Comparison of ENCODE assay signal across 9 cellular contexts in genomic region chr10:80145406-80146308, GRCh38. TPM values are rescaled to one million over a fixed set of nuclear protein-coding genes. Genes with fewer than 3 reads are reported as not detected.
DNase-seq lines count a peak whose midpoint lies in the region; ATAC-seq and TF ChIP-seq lines count a peak whose summit lies in the region.
"Not testable (repeated sequence)": the region's sequence is repeated elsewhere in the genome, so short reads cannot be mapped to it uniquely, and the experiment has no call there.
"Had no signal": no experiment of that assay in that cellular context is flagged by ENCODE, and none has a peak within 500 bp of the region (broad histone marks: within the 10 kb centered on the region; RNA-seq: fewer than 3 reads in every experiment).

No MANE protein-coding gene starts in this region.

- H3K27me3 ChIP-seq in CD4-positive, alpha-beta memory T cell (ENCODE audit: insufficient read depth, low read length); PC-9 (ENCODE audit: insufficient read depth, low read depth); gastroesophageal sphincter; testis: not testable (repeated sequence)

- H3K9me3 Mint-ChIP-seq in CD4-positive, alpha-beta memory T cell = peaks cover 0 to 18% (median 3%) of the 10 kb centered on the region in 8 donors
- not testable (repeated sequence) for H3K9me3 Mint-ChIP-seq in activated T-cell treated with anti-CD3 and anti-CD28 coated beads, Interleukin-2, amount 50 U/mL, for 72 hours; naive B cell

- H3F3A ChIP-seq in PC-9 (ENCODE audit: insufficient read depth, low read depth) = peaks cover 55% of the 10 kb centered on the region

- POLR2A ChIA-PET in CD4-positive, alpha-beta memory T cell (lab: Charles Lee; ENCODE audit: partially characterized antibody) = interaction anchor here (1.5 to 5.9 kb wide), 5 partner anchors 30 to 76 kb away, joined by 6 to 43 read pairs (median 34); partner anchors contain the start of gene ANXA11
- POLR2A ChIA-PET in PC-9 (lab: Charles Lee; ENCODE audit: unreplicated experiment) = interaction anchor here (0.6 to 0.7 kb wide), 2 partner anchors 55 to 58 kb away, joined by 5 read pairs; no protein-coding TSS in a partner anchor

- H3K4me3 Mint-ChIP-seq in CD4-positive, alpha-beta memory T cell = peak overlapping the region in 2 of 8 donors; percentile 37 to 90
- H3K4me3 Mint-ChIP-seq in activated T-cell treated with anti-CD3 and anti-CD28 coated beads, Interleukin-2, amount 50 U/mL, for 72 hours = not testable (repeated sequence)
- H3K4me3 Mint-ChIP-seq in naive B cell = peak overlapping the region in 3 of 8 donors; percentile 1 to 16 (median 15)

- peaks cover 16 to 24% (median 20%) of the 10 kb centered on the region in 4 donors for H3K4me1 Mint-ChIP-seq in CD4-positive, alpha-beta memory T cell
- peaks cover 15% of the 10 kb centered on the region for H3K4me1 Mint-ChIP-seq in activated T-cell treated with anti-CD3 and anti-CD28 coated beads, Interleukin-2, amount 50 U/mL, for 72 hours (ENCODE audit: low read depth)
- H3K4me1 Mint-ChIP-seq in naive B cell = peaks cover 17 to 31% (median 19%) of the 10 kb centered on the region in 3 donors

- not testable (repeated sequence) for H4K20me1 ChIP-seq in PC-9 (ENCODE audit: insufficient read depth)

- peaks cover 18 to 25% of the 10 kb centered on the region in 2 donors for H3K36me3 Mint-ChIP-seq in CD4-positive, alpha-beta memory T cell
- H3K36me3 Mint-ChIP-seq in activated T-cell treated with anti-CD3 and anti-CD28 coated beads, Interleukin-2, amount 50 U/mL, for 72 hours (ENCODE audit: insufficient read depth in 2 of 2) = peaks cover 11 to 12% of the 10 kb centered on the region in 2 donors
- peaks cover 15 to 16% of the 10 kb centered on the region in 2 donors for H3K36me3 Mint-ChIP-seq in naive B cell

- intact Hi-C loops in CD4-positive, alpha-beta memory T cell (cut with micrococcal nuclease); PC-9 (cut with micrococcal nuclease; ENCODE audit: unreplicated experiment); testis (cut with DNase I; ENCODE audit: low total_unique reads): not testable (repeated sequence)

- 62 to 63% methylated on average over 7 to 10 of the region's 11 CpGs for WGBS in gastroesophageal sphincter (ENCODE audit: low coverage in 1 of 2), 2 donors
- 53 to 60% methylated on average over 11 of the region's 11 CpGs for WGBS in testis, 2 donors

- H3K4me1 ChIP-seq in CD4-positive, alpha-beta memory T cell (ENCODE audit: insufficient read depth, low read length) = peaks cover 17% of the 10 kb centered on the region
- H3K4me1 ChIP-seq in PC-9 (replicated peaks; ENCODE audit: insufficient read depth) (peaks cover 23% of the 10 kb centered on the region), gastroesophageal sphincter (peaks cover 5 to 32% (median 16%) of the 10 kb centered on the region in 3 donors), testis (peaks cover 14% of the 10 kb centered on the region)

- H3K27me3 Mint-ChIP-seq in CD4-positive, alpha-beta memory T cell; activated T-cell treated with anti-CD3 and anti-CD28 coated beads, Interleukin-2, amount 50 U/mL, for 72 hours (ENCODE audit: low read depth): not testable (repeated sequence)
- H3K27me3 Mint-ChIP-seq in naive B cell = peaks cover 4 to 15% (median 14%) of the 10 kb centered on the region in 3 donors

- H3K79me2 ChIP-seq in PC-9 (ENCODE audit: low read depth) = not testable (repeated sequence)

- not testable (repeated sequence) for H3K27ac ChIP-seq in CD4-positive, alpha-beta memory T cell (ENCODE audit: low read depth, low read length)
- H3K27ac ChIP-seq in PC-9 (peak overlapping the region; percentile 25; the same call in 1 of the 2 replicates), gastroesophageal sphincter (peak overlapping the region in 3 of 4 donors; percentile 26 to 60 (median 51)), testis (peak overlapping the region; percentile 7 to 57)

- H3K27ac Mint-ChIP-seq in CD4-positive, alpha-beta memory T cell = peak overlapping the region; percentile 0 to 94 (median 41)
- peak overlapping the region; percentile 29 for H3K27ac Mint-ChIP-seq in activated T-cell treated with anti-CD3 and anti-CD28 coated beads, Interleukin-2, amount 50 U/mL, for 72 hours
- peak overlapping the region in 5 of 6 donors; percentile 39 to 75 (median 53) for H3K27ac Mint-ChIP-seq in naive B cell

- not testable (repeated sequence) for TF ChIP-seq EP300 in gastroesophageal sphincter (IDR thresholded peaks at IDR 0.05)

- H3K4me3 ChIP-seq in CD4-positive, alpha-beta memory T cell (ENCODE audit: low read length in 2 of 2); PC-9; choroid plexus epithelial cell (ENCODE audit: low read depth, low read length); gastroesophageal sphincter; testis: not testable (repeated sequence)

- not testable (repeated sequence) for TF ChIP-seq POLR2A in gastroesophageal sphincter (IDR thresholded peaks at IDR 0.05); testis (IDR thresholded peaks at IDR 0.05)

- BruUV-seq in PC-9 (replicated peaks; lab: Mats Ljungman, UMichigan) = not testable (repeated sequence)

- ATAC-seq in activated T-cell treated with anti-CD3 and anti-CD28 coated beads, Interleukin-2, amount 50 U/mL, for 72 hours (replicated peaks in 1 of 2); naive B cell (ENCODE audit: low read depth in 2 of 2): not testable (repeated sequence)
- peak; percentile 41 for ATAC-seq in gastroesophageal sphincter

- not testable (repeated sequence) for H2AFZ ChIP-seq in PC-9

- peak overlapping the region; percentile 93; the same call in 1 of the 2 replicates for H3K4me2 ChIP-seq in PC-9

- H3K36me3 ChIP-seq in CD4-positive, alpha-beta memory T cell (ENCODE audit: insufficient read depth, low read length); testis (ENCODE audit: low read depth, missing control alignments): not testable (repeated sequence)
- H3K36me3 ChIP-seq in PC-9 (ENCODE audit: low read depth) = peaks cover 20% of the 10 kb centered on the region
- peaks cover 0 to 29% of the 10 kb centered on the region in 2 donors for H3K36me3 ChIP-seq in gastroesophageal sphincter

- not testable (repeated sequence) for H3K9me3 ChIP-seq in CD4-positive, alpha-beta memory T cell (ENCODE audit: control insufficient read depth in 1 of 2, low read length in 2 of 2); PC-9 (ENCODE audit: insufficient read depth, low read depth); testis
- peaks cover 0 to 23% (median 0%) of the 10 kb centered on the region in 3 donors for H3K9me3 ChIP-seq in gastroesophageal sphincter

- not testable (repeated sequence) for H3K9me2 ChIP-seq in PC-9 (ENCODE audit: insufficient read depth)

- not testable (repeated sequence) for TF ChIP-seq CTCF in PC-9 (conservative IDR thresholded peaks at IDR 0.05); choroid plexus epithelial cell (conservative IDR thresholded peaks at IDR 0.05; ENCODE audit: low read depth, low read length); gastroesophageal sphincter (IDR thresholded peaks at IDR 0.05); testis (IDR thresholded peaks at IDR 0.05)

- DNase-seq in CD4-positive, alpha-beta memory T cell; activated T-cell treated with anti-CD3 and anti-CD28 coated beads, Interleukin-2, amount 50 U/mL, for 72 hours; naive B cell: not testable (repeated sequence)
- DNase-seq in HT1080 (ENCODE audit: low read depth) = peak; percentile 84
- peak in 1 of 2 experiments; percentile 31 for DNase-seq in PC-9
- peak; percentile 76 for DNase-seq in choroid plexus epithelial cell (ENCODE audit: low read depth)
- DNase-seq in testis = peak; percentile 75

- CTCF ChIA-PET in CD4-positive, alpha-beta memory T cell (lab: Charles Lee; ENCODE audit: partially characterized antibody) = interaction anchor here (0.6 to 6.8 kb wide), 14 partner anchors 23 to 116 kb away, joined by 3 to 142 read pairs (median 4); no protein-coding TSS in a partner anchor
- CTCF ChIA-PET in PC-9 (lab: Charles Lee) = not testable (repeated sequence)

RNA-seq across cellular contexts. Expression of gene PLAC9, which starts 13.1 kb away (rescaled TPM):
- total RNA-seq in CD4-positive, alpha-beta memory T cell = not detected
- under 1 TPM in 1 of 2 donors, not detected in 1; 0.81 TPM for polyA plus RNA-seq in CD4-positive, alpha-beta memory T cell
- 0.13 TPM in 1 of 2 replicates, not detected in the other for total RNA-seq in HT1080 (2014; rRNA removed; shearing (Covaris generic))
- 0.24 and 0.62 TPM in 2 replicates for polyA plus RNA-seq in HT1080 (2015; cell fraction: cytosol; rRNA removed)
- polyA plus RNA-seq in HT1080 (2015; cell fraction: nucleus; rRNA removed) = not detected in 2 replicates
- total RNA-seq in PC-9 (2021) (2.1 TPM in 1 of 2 replicates, not detected in the other), gastroesophageal sphincter (10 to 100 TPM; 21.0 to 34.9 (median 28.9) TPM), testis (10 to 100 TPM; 13.1 to 20.7 TPM)
- not detected for total RNA-seq in activated T-cell treated with anti-CD3 and anti-CD28 coated beads, Interleukin-2, amount 50 U/mL, for 72 hours
- polyA plus RNA-seq in naive B cell (ENCODE audit: low read depth in 6 of 6) (not detected), testis (ENCODE audit: insufficient read depth, low read depth, low replicate concordance) (47.0 TPM)
- total RNA-seq: activated naive CD8-positive, alpha-beta T cell treated with anti-CD3 and anti-CD28 coated beads for 36 hours had no signal

RNA-seq across cellular contexts. Expression of gene ANXA11, which starts 59.7 kb away (rescaled TPM):
- total RNA-seq in CD4-positive, alpha-beta memory T cell = 100 to 1,000 TPM; 202 to 211 TPM
- 100 to 1,000 TPM; 173 to 342 TPM for polyA plus RNA-seq in CD4-positive, alpha-beta memory T cell
- total RNA-seq in HT1080 (2014; rRNA removed; shearing (Covaris generic)) = 88.3 and 114 TPM in 2 replicates
- polyA plus RNA-seq in HT1080 (2015; cell fraction: cytosol; rRNA removed) = 138 and 159 TPM in 2 replicates
- polyA plus RNA-seq in HT1080 (2015; cell fraction: nucleus; rRNA removed) = 108 and 132 TPM in 2 replicates
- total RNA-seq in PC-9 (2021) (287 and 318 TPM in 2 replicates), gastroesophageal sphincter (100 to 1,000 TPM; 117 to 225 (median 162) TPM), testis (10 to 100 TPM; 46.5 to 64.0 TPM)
- 100 to 1,000 TPM; 207 to 229 TPM for total RNA-seq in activated T-cell treated with anti-CD3 and anti-CD28 coated beads, Interleukin-2, amount 50 U/mL, for 72 hours
- polyA plus RNA-seq in naive B cell (ENCODE audit: low read depth in 6 of 6) (100 to 1,000 TPM; 146 to 167 (median 157) TPM), testis (ENCODE audit: insufficient read depth, low read depth, low replicate concordance) (116 TPM)
